Comparison of ENCODE assay signal across 8 cellular contexts in the genomic region with DNA sequence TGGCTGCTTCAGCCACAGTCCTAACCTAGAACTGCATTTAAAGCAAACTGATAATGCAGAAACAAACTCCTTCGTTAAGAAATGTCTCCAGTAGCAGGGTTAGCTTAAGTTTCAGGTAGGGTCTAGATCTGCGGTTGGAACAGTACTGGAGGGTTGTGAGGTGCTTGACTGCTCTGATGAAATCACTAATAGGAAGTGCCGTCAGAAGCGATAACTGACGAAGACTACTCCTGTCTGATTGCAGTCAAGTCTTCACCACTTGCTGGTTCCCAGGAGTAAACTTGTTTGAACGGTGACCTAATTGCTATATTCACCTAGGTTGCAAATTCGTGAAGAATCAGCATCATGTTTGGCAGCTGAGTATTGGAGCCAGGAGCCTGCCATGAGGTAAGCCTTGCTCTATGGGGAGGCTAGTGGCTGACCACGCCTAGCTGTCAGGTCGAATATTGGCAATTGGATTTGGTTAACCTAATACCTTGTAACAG. TPM values are rescaled to one million over a fixed set of nuclear protein-coding genes. Genes with fewer than 3 reads are reported as not detected.
DNase-seq lines count a peak whose midpoint lies in the region; TF ChIP-seq lines count a peak whose summit lies in the region.

No MANE protein-coding gene starts in this region.

- H3K9me3 ChIP-seq in hepatocyte (ENCODE audit: low read depth) (no peaks in the 10 kb centered on the region), spleen (no peaks in the 10 kb centered on the region)

- peaks cover 4% of the 10 kb centered on the region for H3K36me3 ChIP-seq in hepatocyte (replicated peaks; ENCODE audit: insufficient read depth, low read depth)
- H3K36me3 ChIP-seq in spleen = peaks cover 0 to 56% (median 42%) of the 10 kb centered on the region in 6 donors

- peaks cover 37% of the 10 kb centered on the region for H3K79me2 ChIP-seq in hepatocyte

- H3K9me2 ChIP-seq in hepatocyte (replicated peaks; ENCODE audit: insufficient read depth) = no peaks in the 10 kb centered on the region

- H3K27me3 ChIP-seq in hepatocyte (no peaks in the 10 kb centered on the region), spleen (replicated peaks in 1 of 7) (no peaks in the 10 kb centered on the region)

- H3K4me1 ChIP-seq in hepatocyte (ENCODE audit: insufficient read depth) = peaks cover 33% of the 10 kb centered on the region
- peaks cover 21 to 66% (median 59%) of the 10 kb centered on the region in 6 donors for H3K4me1 ChIP-seq in spleen

- H3K4me2 ChIP-seq in hepatocyte = peak overlapping the region; percentile 92

- intact Hi-C loops in spleen (cut with DNase I; ENCODE audit: low total_unique reads) = no loop called here

- H3K27ac ChIP-seq in hepatocyte (peak overlapping the region; percentile 74), spleen (peak overlapping the region in 7 of 8 donors; percentile 87 to 96 (median 92))

- peaks cover 44% of the 10 kb centered on the region for H4K20me1 ChIP-seq in hepatocyte (ENCODE audit: insufficient read depth, poor library complexity, severe bottlenecking)

- TF ChIP-seq CTCF in hepatocyte (IDR thresholded peaks at IDR 0.05; ENCODE audit: poor library complexity) = no peak
- no peak for TF ChIP-seq CTCF in spleen (IDR thresholded peaks at IDR 0.05 in 8 of 11, conservative IDR thresholded peaks at IDR 0.05 in 3 of 11)

- H2AFZ ChIP-seq in hepatocyte = no peak overlapping the region

- 11% methylated on average over 9 of the region's 9 CpGs for WGBS in hepatocyte (ENCODE audit: low lambda C conversion rate, missing lambda C conversion rate)
- 5 to 12% (median 8%) methylated on average over 9 of the region's 9 CpGs for WGBS in spleen, 5 donors

- H3K4me3 ChIP-seq in hepatocyte (peak overlapping the region; percentile 59), spleen (peak overlapping the region; percentile 82 to 96 (median 89))

- DNase-seq in stimulated activated CD4-positive, alpha-beta T cell treated with anti-CD3 and anti-CD28 coated beads, Interleukin-2, amount 100 ng/mL, for 4 hours (ENCODE audit: low read depth) = peak; percentile 24
- no peak for DNase-seq in stimulated activated CD4-positive, alpha-beta T cell treated with anti-CD3 and anti-CD28 coated beads, Interleukin-12 subunit alpha, Interleukin-12 subunit beta, amount 100 ng/mL, for 4 hours
- DNase-seq in activated CD4-positive, alpha-beta T cell treated with anti-CD3 and anti-CD28 coated beads, Interleukin-2, amount 50 U/mL, for 1 hour = peak; percentile 25
- DNase-seq in hepatocyte (ENCODE audit: low spot score) (no peak), spleen (no peak), NCI-H1048 (lab: John Stamatoyannopoulos, UW) (no peak), NCI-H2227 (lab: John Stamatoyannopoulos, UW; ENCODE audit: unreplicated experiment) (no peak)
- DNase-seq in activated CD4-positive, CD25-positive, alpha-beta regulatory T cell treated with anti-CD3 and anti-CD28 coated beads, Interleukin-2, amount 50 U/mL, for 72 hours = no peak

- no peak for TF ChIP-seq POLR2A in spleen (IDR thresholded peaks at IDR 0.05)

RNA-seq across cellular contexts. Expression of a gene that starts 24.5 kb away (rescaled TPM):
- total RNA-seq in hepatocyte (1.8 and 7.7 TPM in 2 replicates), spleen (10 to 100 TPM; 44.8 to 85.7 (median 50.2) TPM)
- polyA plus RNA-seq in hepatocyte (10.1 and 15.2 TPM in 2 replicates), spleen (10 to 100 TPM; 37.0 to 61.3 (median 55.0) TPM)

RNA-seq across cellular contexts. Expression of a gene that starts 52.1 kb away (rescaled TPM):
- total RNA-seq in hepatocyte (15.0 and 18.0 TPM in 2 replicates), spleen (10 to 100 TPM; 12.1 to 26.4 (median 22.3) TPM)
- polyA plus RNA-seq in hepatocyte (7.7 and 10.7 TPM in 2 replicates), spleen (10 to 100 TPM in 1 of 3 donors, 1 to 10 TPM in 2; 4.2 to 10.5 (median 4.8) TPM)

RNA-seq across cellular contexts. Expression of a gene that starts 59.0 kb away (rescaled TPM):
- total RNA-seq in hepatocyte = 1,250 and 1,335 TPM in 2 replicates
- polyA plus RNA-seq in hepatocyte = 2,041 and 2,117 TPM in 2 replicates
- 1,000 to 10,000 TPM in 5 of 7 donors, 100 to 1,000 TPM in 2; 822 to 1,795 (median 1,121) TPM for total RNA-seq in spleen
- polyA plus RNA-seq in spleen = 100 to 1,000 TPM; 697 to 951 (median 938) TPM

Comparison
In these comparisons a context has a peak if more than half of its experiments do, and no peak if none do; other contexts are left out.
1. DNase-seq: peak in stimulated activated CD4-positive, alpha-beta T cell treated with anti-CD3 and anti-CD28 coated beads, Interleukin-2, amount 100 ng/mL, for 4 hours (single experiment) and activated CD4-positive, alpha-beta T cell treated with anti-CD3 and anti-CD28 coated beads, Interleukin-2, amount 50 U/mL, for 1 hour (single experiment); none in stimulated activated CD4-positive, alpha-beta T cell treated with anti-CD3 and anti-CD28 coated beads, Interleukin-12 subunit alpha, Interleukin-12 subunit beta, amount 100 ng/mL, for 4 hours (single experiment), hepatocyte (single experiment), spleen (single experiment), NCI-H1048 (single experiment), activated CD4-positive, CD25-positive, alpha-beta regulatory T cell treated with anti-CD3 and anti-CD28 coated beads, Interleukin-2, amount 50 U/mL, for 72 hours (single experiment) and NCI-H2227 (single experiment).